25 cellular contexts compared by ENCODE assay signal in genomic region chr3:74075213-74075612, GRCh38.
"Had no signal": no experiment of that assay in that cellular context is flagged by ENCODE, and none has a peak within 500 bp of the region (broad histone marks: within the 10 kb centered on the region; RNA-seq: fewer than 3 reads in every experiment).

No MANE protein-coding gene starts in this region.

- H3K4me1 ChIP-seq: colonic mucosa, foreskin keratinocyte, heart left ventricle, left lung, lower lobe of right lung had no signal

- DNase-seq: colonic mucosa; cortex of kidney; effector CD8-positive, alpha-beta T cell; effector memory CD8-positive, alpha-beta T cell; endodermal cell; erythroblast; foreskin keratinocyte; heart left ventricle; hypothalamus; immature natural killer cell; left cardiac atrium; left lung; left ventricle myocardium superior; lower lobe of right lung; mesendoderm; midbrain; naive thymus-derived CD4-positive, alpha-beta T cell; natural killer cell had no signal

- H3K36me3 ChIP-seq: colonic mucosa, gastroesophageal sphincter, heart left ventricle, left lung, lower lobe of right lung had no signal

- H3K9me3 ChIP-seq: colonic mucosa, gastroesophageal sphincter, heart left ventricle, left lung, lower lobe of right lung had no signal

- H3K27me3 ChIP-seq: colonic mucosa, foreskin keratinocyte, gastroesophageal sphincter, heart left ventricle, hepatocyte, left lung had no signal

- H3K4me3 ChIP-seq: colonic mucosa, gastroesophageal sphincter, heart left ventricle, hepatocyte, left lung, lower lobe of right lung had no signal

- FAIRE-seq: endometrium, frontal cortex, islet of Langerhans, keratinocyte had no signal

- H3K27ac ChIP-seq: colonic mucosa, epithelial cell of prostate, foreskin keratinocyte, gastroesophageal sphincter, heart left ventricle, hepatocyte, left lung, lower lobe of right lung had no signal
